In the genomic region with DNA sequence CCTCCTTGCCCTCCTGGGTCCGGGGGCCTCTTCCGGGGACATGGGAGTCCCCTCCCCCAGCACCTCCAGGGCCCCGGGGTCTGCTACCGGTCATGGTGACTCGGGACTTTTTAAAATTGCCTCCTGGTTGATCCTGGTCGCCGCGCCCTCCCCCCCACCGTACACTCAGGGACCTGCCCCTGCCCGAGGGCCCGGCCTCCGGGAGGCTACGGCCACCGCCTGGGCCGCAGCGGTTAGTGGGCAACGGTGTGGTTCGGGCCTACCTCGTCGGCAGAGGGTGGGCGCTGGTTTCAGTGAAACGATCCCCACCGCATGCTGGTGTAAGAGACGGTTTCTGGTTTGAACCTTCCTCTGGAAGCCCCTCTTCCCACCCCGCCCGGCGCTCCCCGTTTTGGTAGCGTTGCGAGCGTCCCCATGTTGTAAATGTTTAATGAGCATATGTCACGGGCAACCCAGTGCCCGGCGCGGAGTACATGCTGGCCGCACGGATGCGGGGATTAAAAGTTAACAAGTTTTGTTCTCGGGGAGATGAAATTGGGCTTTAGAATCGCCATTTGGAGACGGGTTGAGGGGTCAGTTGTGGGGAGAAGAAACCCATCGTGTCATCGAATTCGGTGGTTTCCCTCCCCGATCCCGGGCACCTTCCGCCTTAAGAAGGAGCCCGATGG, we compare ENCODE assay signal across 8 cellular contexts. TPM values are rescaled to one million over a fixed set of nuclear protein-coding genes. Genes with fewer than 3 reads are reported as not detected.
DNase-seq lines count a peak whose midpoint lies in the region; ATAC-seq and TF ChIP-seq lines count a peak whose summit lies in the region.

No MANE protein-coding gene starts in this region.

- WGBS in mesendoderm (ENCODE audit: extremely low coverage, insufficient coverage, low lambda C conversion rate) = no CpG with 5 or more reads among the region's 48 CpGs

- H3K4ac ChIP-seq in mesendoderm (ENCODE audit: low read depth, low read length) = peak overlapping the region; percentile 100

- no peak overlapping the region for H2BK15ac ChIP-seq in mesendoderm (replicated peaks; ENCODE audit: low read depth)

- peaks cover 20% of the 10 kb centered on the region for H3K4me1 ChIP-seq in mesendoderm (ENCODE audit: control insufficient read depth, low read depth, low read length)

- no peaks in the 10 kb centered on the region for H3K36me3 Mint-ChIP-seq in stimulated activated memory B cell treated with anti-CD40 and anti-IgM and Interleukin-4, amounts not matched to agents 10 μg/mL and 1 μg/mL and 100 μg/mL, for 72 hours

- H3K79me2 ChIP-seq in mesendoderm (ENCODE audit: control insufficient read depth, insufficient read depth, low read length) = peaks cover 58% of the 10 kb centered on the region

- peak; percentile 0 for ATAC-seq in stimulated activated memory B cell treated with anti-CD40 and anti-IgM and Interleukin-4, amounts not matched to agents 10 μg/mL and 1 μg/mL and 100 μg/mL, for 72 hours
- no peak for ATAC-seq in GM21576 (IDR thresholded peaks at IDR 0.05; ENCODE audit: unreplicated experiment)

- H3K23ac ChIP-seq in mesendoderm (ENCODE audit: low read length) = peak overlapping the region; percentile 95

- CTCF ChIA-PET in AG04449 (lab: Yijun Ruan, JAX) = no interaction called here

- no peaks in the 10 kb centered on the region for H3K9me3 Mint-ChIP-seq in stimulated activated memory B cell treated with anti-CD40 and anti-IgM and Interleukin-4, amounts not matched to agents 10 μg/mL and 1 μg/mL and 100 μg/mL, for 72 hours

- H3K18ac ChIP-seq in mesendoderm (ENCODE audit: low read length) = peak overlapping the region; percentile 100

- H2BK120ac ChIP-seq in mesendoderm (ENCODE audit: low read depth, low read length) = peak overlapping the region; percentile 95

- H3K56ac ChIP-seq in mesendoderm (ENCODE audit: low read length) = peak overlapping the region; percentile 97

- H3K9ac ChIP-seq in mesendoderm (ENCODE audit: low read length) = peak overlapping the region; percentile 96

- peak overlapping the region; percentile 84 for H3K27ac Mint-ChIP-seq in stimulated activated memory B cell treated with anti-CD40 and anti-IgM and Interleukin-4, amounts not matched to agents 10 μg/mL and 1 μg/mL and 100 μg/mL, for 72 hours

- DNase-seq in AG04449 (ENCODE audit: low read depth, low spot score) (no peak), HT-29 (ENCODE audit: low spot score) (peak; percentile 41), dorsolateral prefrontal cortex (peak in 7 of 10 donors; percentile 15 to 52 (median 32)), mesendoderm (peak; percentile 59), dedifferentiated amniotic fluid mesenchymal stem cell (ENCODE audit: extremely low spot score) (no peak)
- peak; percentile 44 for DNase-seq in activated CD4-positive, alpha-beta T cell treated with anti-CD3 and anti-CD28 coated beads for 48 hours

- no peak overlapping the region for H4K8ac ChIP-seq in mesendoderm (ENCODE audit: low read depth, low read length)

- H2AK5ac ChIP-seq in mesendoderm (ENCODE audit: low read length) = no peak overlapping the region

- TF ChIP-seq CTCF in AG04449 (IDR thresholded peaks at IDR 0.05; ENCODE audit: insufficient read depth, low read length, missing control alignments) (no peak), dorsolateral prefrontal cortex (IDR thresholded peaks at IDR 0.05 in 54 of 56, conservative IDR thresholded peaks at IDR 0.05 in 2 of 56; ENCODE audit: low read depth in 1 of 56, partially characterized antibody in 56 of 56) (no peak)

- no peaks in the 10 kb centered on the region for H3K27me3 Mint-ChIP-seq in stimulated activated memory B cell treated with anti-CD40 and anti-IgM and Interleukin-4, amounts not matched to agents 10 μg/mL and 1 μg/mL and 100 μg/mL, for 72 hours

- H3K27me3 ChIP-seq in dorsolateral prefrontal cortex (no peaks in the 10 kb centered on the region), mesendoderm (ENCODE audit: insufficient read depth, low read length, poor library complexity) (no peaks in the 10 kb centered on the region)

- H2BK5ac ChIP-seq in mesendoderm (ENCODE audit: low read length) = no peak overlapping the region

- no peaks in the 10 kb centered on the region for H3K36me3 ChIP-seq in mesendoderm (ENCODE audit: control insufficient read depth, insufficient read depth, low read length)

- POLR2A ChIA-PET in AG04449 (lab: Yijun Ruan, JAX) = no interaction called here

- H4K5ac ChIP-seq in mesendoderm (ENCODE audit: low read length) = no peak overlapping the region

- H3K79me1 ChIP-seq in mesendoderm (ENCODE audit: low read length) = no peaks in the 10 kb centered on the region

- H3K4me2 ChIP-seq in mesendoderm (ENCODE audit: low read length) = peak overlapping the region; percentile 7

- H3K4me3 Mint-ChIP-seq in stimulated activated memory B cell treated with anti-CD40 and anti-IgM and Interleukin-4, amounts not matched to agents 10 μg/mL and 1 μg/mL and 100 μg/mL, for 72 hours = peak overlapping the region; percentile 84

- H3K27ac ChIP-seq in dorsolateral prefrontal cortex = peak overlapping the region; percentile 83 to 99 (median 97)
- peak overlapping the region; percentile 98 for H3K27ac ChIP-seq in mesendoderm (ENCODE audit: low read depth, low read length)

- peak overlapping the region; percentile 87 for H3K4me3 ChIP-seq in AG04449 (ENCODE audit: low read depth, low read length)
- H3K4me3 ChIP-seq in dorsolateral prefrontal cortex = peak overlapping the region; percentile 74 to 99 (median 94)
- peak overlapping the region; percentile 72 for H3K4me3 ChIP-seq in mesendoderm (ENCODE audit: low read length)

- intact Hi-C loops in dorsolateral prefrontal cortex (cut with DNase I) = loop anchor here (5.0 to 10.0 kb wide), 5 partner anchors 56 to 312 kb away; a partner anchor contains a TSS

- peaks cover 57% of the 10 kb centered on the region for H3K4me1 Mint-ChIP-seq in stimulated activated memory B cell treated with anti-CD40 and anti-IgM and Interleukin-4, amounts not matched to agents 10 μg/mL and 1 μg/mL and 100 μg/mL, for 72 hours

RNA-seq across cellular contexts. Expression of a gene that starts 1.2 kb away (rescaled TPM):
- 117 and 123 TPM in 2 replicates for total RNA-seq in HT-29 (2014; rRNA removed; shearing (Covaris generic))
- 100 to 1,000 TPM; 151 to 291 (median 236) TPM for total RNA-seq in dorsolateral prefrontal cortex
- polyA plus RNA-seq in mesendoderm (2013, experiment 1 of 2) = 220 TPM
- polyA plus RNA-seq in mesendoderm (2013, experiment 2 of 2) = 229 TPM

Comparison
In these comparisons a context has a peak if more than half of its experiments do, and no peak if none do; other contexts are left out.
1. DNase-seq: peak in HT-29 (single experiment), activated CD4-positive, alpha-beta T cell treated with anti-CD3 and anti-CD28 coated beads for 48 hours (single experiment), dorsolateral prefrontal cortex (7 of 10) and mesendoderm (single experiment); none in AG04449 (single experiment) and dedifferentiated amniotic fluid mesenchymal stem cell (single experiment).
2. Peak in every context shown above with its lines, with median percentiles within 50 percentile points of each other: H3K4me3 ChIP-seq.